In the genomic region with DNA sequence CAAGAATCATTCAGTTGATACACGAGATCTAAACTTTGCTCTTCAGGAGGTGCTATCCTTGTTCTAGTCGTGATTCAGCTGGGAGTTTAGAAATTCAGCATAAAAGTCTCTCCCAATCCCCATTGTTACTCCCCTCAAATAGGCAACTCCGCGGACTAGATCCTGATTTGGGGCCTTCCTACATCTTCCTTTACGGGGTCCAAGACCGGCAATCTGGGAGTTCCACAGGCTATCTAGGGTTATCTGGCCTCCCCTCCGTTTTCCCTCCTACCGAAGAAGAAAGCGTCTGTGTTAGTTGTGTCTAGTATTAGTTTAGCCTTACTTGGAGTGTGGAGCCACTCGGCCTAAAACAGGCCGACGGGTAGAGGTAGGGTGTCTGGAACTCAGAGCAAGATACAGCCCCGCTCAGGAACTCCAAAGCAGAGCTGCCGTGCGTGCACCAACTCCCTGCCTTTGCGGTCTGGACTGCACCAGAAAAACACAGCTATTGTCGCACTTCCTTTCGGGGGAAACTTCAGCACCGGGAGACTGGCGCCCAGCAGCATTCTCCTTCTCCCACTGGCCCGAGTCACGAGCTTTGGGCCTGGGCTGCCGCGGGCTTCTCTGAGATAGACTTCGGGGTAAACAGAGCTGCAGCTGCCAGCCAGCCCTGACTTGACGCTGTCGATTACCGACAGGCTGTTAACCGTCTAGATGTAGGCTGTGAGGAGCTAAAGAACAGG, we compare ENCODE assay signal across 10 cellular contexts. TPM values are rescaled to one million over a fixed set of nuclear protein-coding genes. Genes with fewer than 3 reads are reported as not detected.
A peak's percentile ranks its signal among the peaks of the same experiment; 100 is the strongest.
DNase-seq lines count a peak whose midpoint lies in the region; ATAC-seq and TF ChIP-seq lines count a peak whose summit lies in the region.
"Had no signal": no experiment of that assay in that cellular context is flagged by ENCODE, and none has a peak within 500 bp of the region (broad histone marks: within the 10 kb centered on the region; RNA-seq: fewer than 3 reads in every experiment).

No MANE protein-coding gene starts in this region.

- H3K36me3 ChIP-seq in upper lobe of left lung: no peaks in the 10 kb centered on the region

- H3K4me1 Mint-ChIP-seq in brain: peaks cover 61% of the 10 kb centered on the region

- no peak for TF ChIP-seq CTCF in brain (conservative IDR thresholded peaks at IDR 0.05)
- TF ChIP-seq CTCF in upper lobe of left lung (IDR thresholded peaks at IDR 0.05): no peak

- H3K36me3 Mint-ChIP-seq in brain: peaks cover 22% of the 10 kb centered on the region

- 14 to 24% methylated on average over 16 to 29 of the region's 29 CpGs for WGBS in upper lobe of left lung, 2 donors

- peaks cover 72% of the 10 kb centered on the region for H3K27me3 Mint-ChIP-seq in brain

- H3K4me1 ChIP-seq in upper lobe of left lung: peaks cover 34 to 42% (median 37%) of the 10 kb centered on the region in 4 donors

- H3K27me3 ChIP-seq in upper lobe of left lung: peaks cover 0 to 52% (median 18%) of the 10 kb centered on the region in 4 donors

- H3K27ac Mint-ChIP-seq in brain: peak overlapping the region in 1 of 5 experiments; percentile 18

- DNase-seq in stimulated activated CD4-positive, alpha-beta T cell treated with anti-CD3 and anti-CD28 coated beads, Interleukin-15, amount 100 ng/mL, for 24 hours: peak; percentile 33
- no peak for DNase-seq in stimulated activated CD4-positive, alpha-beta T cell treated with anti-CD3 and anti-CD28 coated beads, Interleukin-1b, Interleukin-23, amount 100 ng/mL, for 48 hours
- DNase-seq in medulla oblongata (ENCODE audit: extremely low spot score) (peak; percentile 63), upper lobe of left lung (peak in 1 of 2 donors; percentile 53), mucosa of gallbladder (ENCODE audit: low spot score) (no peak), NCI-H1105 treated with DMSO at 0.1 percent for 48 hours (lab: John Stamatoyannopoulos, UW) (no peak), kidney tubule cell (ENCODE audit: low spot score) (no peak)
- DNase-seq: NCI-H226 had no signal

- H3K9me3 ChIP-seq in upper lobe of left lung: no peaks in the 10 kb centered on the region

- no peak for TF ChIP-seq EP300 in upper lobe of left lung (IDR thresholded peaks at IDR 0.05)

- H3K4me3 ChIP-seq in upper lobe of left lung: peak overlapping the region in 3 of 4 donors; percentile 2 to 44 (median 13)

- peak; percentile 4 to 10 for ATAC-seq in upper lobe of left lung (ENCODE audit: low FRiP score in 2 of 2)

- peak overlapping the region; percentile 79 to 95 (median 84) for H3K4me3 Mint-ChIP-seq in brain

- H3K27ac ChIP-seq in upper lobe of left lung: no peak overlapping the region

- peaks cover 0 to 18% (median 5%) of the 10 kb centered on the region in 5 experiments for H3K9me3 Mint-ChIP-seq in brain

- no peak for TF ChIP-seq POLR2A in upper lobe of left lung (IDR thresholded peaks at IDR 0.05)

RNA-seq across cellular contexts. Expression of gene DLX5, which starts 1.5 kb away (rescaled TPM):
- 8.8 TPM for polyA plus RNA-seq in brain (ENCODE audit: insufficient read depth, low read depth, low replicate concordance)
- total RNA-seq in upper lobe of left lung: not detected
- not detected for total RNA-seq in mucosa of gallbladder
- total RNA-seq: kidney epithelial cell had no signal

RNA-seq across cellular contexts. Expression of gene DLX6, which starts 20.8 kb away (rescaled TPM):
- 5.5 TPM for polyA plus RNA-seq in brain (ENCODE audit: insufficient read depth, low read depth, low replicate concordance)
- not detected for total RNA-seq in upper lobe of left lung
- not detected for total RNA-seq in mucosa of gallbladder
- total RNA-seq: kidney epithelial cell had no signal

Comparison
In these comparisons a context has a peak if more than half of its experiments do, and no peak if none do; other contexts are left out.
1. DNase-seq: peak in stimulated activated CD4-positive, alpha-beta T cell treated with anti-CD3 and anti-CD28 coated beads, Interleukin-15, amount 100 ng/mL, for 24 hours (single experiment) and medulla oblongata (single experiment); none in stimulated activated CD4-positive, alpha-beta T cell treated with anti-CD3 and anti-CD28 coated beads, Interleukin-1b, Interleukin-23, amount 100 ng/mL, for 48 hours (single experiment), mucosa of gallbladder (single experiment), NCI-H1105 treated with DMSO at 0.1 percent for 48 hours (single experiment) and kidney tubule cell (single experiment).